8 cellular contexts compared by ENCODE assay signal in genomic region chr1:93707956-93708355, GRCh38. TPM values are rescaled to one million over a fixed set of nuclear protein-coding genes. Genes with fewer than 3 reads are reported as not detected.
DNase-seq lines count a peak whose midpoint lies in the region; ATAC-seq, FAIRE-seq and TF ChIP-seq lines count a peak whose summit lies in the region.

No MANE protein-coding gene starts in this region.

- FAIRE-seq in small intestine (lab: Jason Lieb, UNC): no peak

- H3K27me3 ChIP-seq in small intestine (ENCODE audit: control insufficient read depth in 2 of 2, insufficient read depth in 2 of 2, low read length in 2 of 2): no peaks in the 10 kb centered on the region

- no peak overlapping the region for H3K27ac ChIP-seq in small intestine (ENCODE audit: low read depth in 1 of 2, low read length in 1 of 2)

- H3K9me3 Mint-ChIP-seq in activated B cell treated with CpG ODN at 0.5 μM for 24 hours: no peaks in the 10 kb centered on the region

- no peak for DNase-seq in activated CD4-positive, CD25-positive, alpha-beta regulatory T cell treated with anti-CD3 and anti-CD28 coated beads, Interleukin-2, amount 50 U/mL, for 72 hours
- no peak for DNase-seq in activated B cell treated with CpG ODN at 0.5 μM for 24 hours
- peak; percentile 16 for DNase-seq in stimulated activated CD8-positive, alpha-beta memory T cell treated with anti-CD3 and anti-CD28 coated beads, Interleukin-4, amount 100 ng/mL, for 24 hours (ENCODE audit: low read depth)
- no peak for DNase-seq in hepatic stellate cell (ENCODE audit: low spot score)
- DNase-seq in small intestine: no peak
- DNase-seq in NCI-H69 (lab: John Stamatoyannopoulos, UW): no peak

- no peak for TF ChIP-seq CTCF in activated B cell treated with CpG ODN at 0.5 μM for 24 hours (IDR thresholded peaks at IDR 0.05)

- peaks cover 3 to 10% of the 10 kb centered on the region in 2 donors for H3K4me1 ChIP-seq in small intestine (ENCODE audit: control insufficient read depth in 2 of 2, insufficient read depth in 1 of 2, low read depth in 1 of 2, low read length in 1 of 2)

- peak overlapping the region; percentile 72 for H3K4me3 Mint-ChIP-seq in activated B cell treated with CpG ODN at 0.5 μM for 24 hours

- peak overlapping the region; percentile 90 for H3K27ac Mint-ChIP-seq in activated B cell treated with CpG ODN at 0.5 μM for 24 hours

- no peaks in the 10 kb centered on the region for H3K36me3 ChIP-seq in small intestine (ENCODE audit: control insufficient read depth in 2 of 2, insufficient read depth in 2 of 2, low read length in 2 of 2)

- H3K9me3 ChIP-seq in small intestine (ENCODE audit: control insufficient read depth, low read depth): no peaks in the 10 kb centered on the region

- no peak overlapping the region for H3K4me3 ChIP-seq in small intestine (ENCODE audit: low read depth in 1 of 2, low read length in 2 of 2)

- H3K36me3 Mint-ChIP-seq in activated B cell treated with CpG ODN at 0.5 μM for 24 hours (ENCODE audit: low read depth): no peaks in the 10 kb centered on the region

- CTCF ChIA-PET in activated B cell treated with CpG ODN at 0.5 μM for 24 hours (lab: Charles Lee): interaction anchor here (0.7 to 2.2 kb wide), 4 partner anchors 8 to 165 kb away, joined by 3 to 8 read pairs (median 5); partner anchors contain the start of gene BCAR3

- no peaks in the 10 kb centered on the region for H3K27me3 Mint-ChIP-seq in activated B cell treated with CpG ODN at 0.5 μM for 24 hours

- ATAC-seq in activated CD4-positive, CD25-positive, alpha-beta regulatory T cell treated with anti-CD3 and anti-CD28 coated beads, Interleukin-2, amount 50 U/mL, for 24 hours: peak; percentile 76 to 84
- ATAC-seq in HG02981 (IDR thresholded peaks at IDR 0.05; ENCODE audit: unreplicated experiment) (peak; percentile 68), activated B cell treated with CpG ODN at 0.5 μM for 24 hours (ENCODE audit: low read depth) (peak; percentile 80)

- WGBS in small intestine, 3 donors: 76 to 78% (median 78%) methylated on average over 5 of the region's 5 CpGs

- intact Hi-C loops in activated B cell treated with CpG ODN at 0.5 μM for 24 hours (cut with micrococcal nuclease): loop anchor here (1.0 to 10.0 kb wide), 7 partner anchors 15 to 523 kb away; partner anchors contain the start of genes BCAR3, CCDC18 and TMED5

- POLR2A ChIA-PET in activated B cell treated with CpG ODN at 0.5 μM for 24 hours (lab: Charles Lee): interaction anchor here (0.9 to 3.0 kb wide), 9 partner anchors 8 to 42 kb away, joined by 3 to 19 read pairs (median 6); partner anchors contain the start of gene BCAR3

- peaks cover 70% of the 10 kb centered on the region for H3K4me1 Mint-ChIP-seq in activated B cell treated with CpG ODN at 0.5 μM for 24 hours

RNA-seq across cellular contexts. Expression of gene BCAR3, which starts 26.3 kb away (rescaled TPM):
- 54.0 and 59.5 TPM in 2 replicates for total RNA-seq in activated B cell treated with CpG ODN at 0.5 μM for 24 hours
- 10 to 100 TPM; 15.9 to 26.2 (median 21.9) TPM for polyA plus RNA-seq in small intestine
